ENCODE assay signal across 8 cellular contexts in the genomic region with DNA sequence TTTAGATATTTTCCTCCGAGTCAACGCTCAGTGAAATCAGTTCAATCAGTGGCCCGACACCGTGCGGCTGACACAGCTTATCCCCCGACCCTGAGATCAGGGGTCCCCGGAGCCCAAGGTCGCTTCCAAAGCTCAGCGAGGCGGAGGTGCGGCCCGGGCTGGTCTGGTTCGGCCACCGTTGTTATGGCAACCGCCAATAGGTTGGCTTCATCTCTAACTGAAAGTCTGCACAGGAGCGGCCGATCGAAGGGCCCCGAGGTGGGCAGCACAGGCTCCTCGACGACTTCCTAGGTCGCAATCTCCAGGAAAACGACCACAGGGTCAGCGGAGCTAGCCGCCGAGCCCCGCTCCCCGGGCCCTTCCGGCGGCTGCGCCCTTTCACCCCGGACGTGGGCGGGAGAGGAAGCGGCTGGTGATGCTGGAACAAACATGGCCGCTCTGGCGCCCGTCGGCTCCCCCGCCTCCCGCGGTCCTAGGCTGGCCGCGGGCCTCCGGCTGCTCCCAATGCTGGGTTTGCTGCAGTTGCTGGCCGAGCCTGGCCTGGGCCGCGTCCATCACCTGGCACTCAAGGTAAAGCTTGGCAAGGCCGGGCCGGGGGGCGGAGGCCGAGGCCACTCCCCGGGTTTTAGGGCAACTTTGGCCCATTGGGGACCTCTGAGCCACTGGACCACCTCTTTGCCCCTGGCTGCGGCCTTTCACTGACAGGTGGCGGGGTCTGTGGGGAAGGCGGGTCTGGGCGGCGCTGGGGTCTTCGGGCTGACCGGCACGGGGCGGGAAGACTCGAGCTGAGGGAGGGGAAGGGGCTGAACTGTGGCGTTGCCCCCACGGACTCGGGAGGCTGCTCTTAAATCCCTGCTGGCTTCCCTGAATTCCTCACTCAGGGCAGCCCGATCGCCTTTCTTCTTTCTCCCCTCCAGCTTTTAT. TPM values are rescaled to one million over a fixed set of nuclear protein-coding genes. Genes with fewer than 3 reads are reported as not detected.
DNase-seq lines count a peak whose midpoint lies in the region; ATAC-seq and TF ChIP-seq lines count a peak whose summit lies in the region.

Gene GPR107 (plus strand): TSS at position 403 of the 924 bp plus-strand sequence. CDS start 27 bp downstream, at position 430.

- peak within 1 kb of the TSS; percentile 93 for H3K9ac ChIP-seq in NT2/D1 (ENCODE audit: insufficient read length, low read depth)

- H3K4me3 ChIP-seq in NT2/D1 (ENCODE audit: insufficient read length, low read depth), result peak within 1 kb of the TSS; percentile 73

- no peaks in the 10 kb centered on the region for H3K4me1 ChIP-seq in NT2/D1 (ENCODE audit: insufficient read depth, insufficient read length)

- ATAC-seq in GM18909 (IDR thresholded peaks at IDR 0.05; ENCODE audit: poor library complexity, unreplicated experiment), result peak; percentile 76
- ATAC-seq in HG03342 (IDR thresholded peaks at IDR 0.05; ENCODE audit: unreplicated experiment), result peak; percentile 76

- peaks cover 27% of the 10 kb centered on the region for H3K4me1 Mint-ChIP-seq in mesothelial cell of epicardium

- peaks cover 3% of the 10 kb centered on the region for H3K36me3 Mint-ChIP-seq in mesothelial cell of epicardium

- H3K27me3 Mint-ChIP-seq in mesothelial cell of epicardium (ENCODE audit: low read depth), result no peaks in the 10 kb centered on the region

- H3K4me3 Mint-ChIP-seq in mesothelial cell of epicardium, result peak within 1 kb of the TSS; percentile 97

- no peaks in the 10 kb centered on the region for H3K9me3 ChIP-seq in NT2/D1 (ENCODE audit: insufficient read depth, low read length)

- peak within 1 kb of the TSS; percentile 99 for H3K27ac Mint-ChIP-seq in mesothelial cell of epicardium

- TF ChIP-seq CTCF in mesothelial cell of epicardium (IDR thresholded peaks at IDR 0.05; ENCODE audit: unreplicated experiment), result no peak

- H3K9me3 Mint-ChIP-seq in mesothelial cell of epicardium, result no peaks in the 10 kb centered on the region

- no peaks in the 10 kb centered on the region for H3K27me3 ChIP-seq in NT2/D1 (ENCODE audit: insufficient read depth, insufficient read length)

- in situ Hi-C loops in endometrial microvascular endothelial cells (cut with HindIII; ENCODE audit: inconsistent ontology term, low pct_unique_long_range_greater_than_20kb, low sequenced_read_pairs), result no loop called here

- peak; percentile 92 for DNase-seq in AG08396 (ENCODE audit: low spot score)
- DNase-seq in NT2/D1 (ENCODE audit: low read depth, low spot score), result peak; percentile 48
- peak; percentile 80 for DNase-seq in activated CD8-positive, alpha-beta memory T cell treated with anti-CD3 and anti-CD28 coated beads, Interleukin-2, amount 50 U/mL, for 4 hours
- DNase-seq in mesothelial cell of epicardium (ENCODE audit: low spot score in 2 of 2, unreplicated experiment in 2 of 2), result peak; percentile 44 to 77
- DNase-seq in stimulated activated CD8-positive, alpha-beta memory T cell treated with anti-CD3 and anti-CD28 coated beads, Interleukin-15, amount 100 ng/mL, for 48 hours (ENCODE audit: low read depth in 2 of 2), result peak; percentile 63 to 76

- peaks cover 13% of the 10 kb centered on the region for H3K36me3 ChIP-seq in NT2/D1 (ENCODE audit: insufficient read depth, insufficient read length, low read length)

RNA-seq across cellular contexts. Expression of gene GPR107, which starts in this region (rescaled TPM):
- total RNA-seq in endometrial microvascular endothelial cells (ENCODE audit: inconsistent ontology term) (21.6 TPM), mesothelial cell of epicardium (67.4 to 68.5 TPM (median 68.0 TPM) in 3 replicates)

Comparison
In these comparisons a context has a peak if more than half of its experiments do, and no peak if none do; other contexts are left out.
1. Peak in every context shown above with its lines: DNase-seq, ATAC-seq and H3K4me3 ChIP-seq.